In genomic region chr3:54176106-54176505, GRCh38 we compare ENCODE assay signal across 21 cellular contexts. TPM values are rescaled to one million over a fixed set of nuclear protein-coding genes. Genes with fewer than 3 reads are reported as not detected.
DNase-seq lines count a peak whose midpoint lies in the region; ATAC-seq and TF ChIP-seq lines count a peak whose summit lies in the region.
"Had no signal": no experiment of that assay in that cellular context is flagged by ENCODE, and none has a peak within 500 bp of the region (broad histone marks: within the 10 kb centered on the region; RNA-seq: fewer than 3 reads in every experiment).

No MANE protein-coding gene starts in this region.

- no peak overlapping the region for H3K4me3 ChIP-seq in prostate gland
- H3K4me3 ChIP-seq: esophagus squamous epithelium, transverse colon had no signal

- H3K27ac ChIP-seq in angular gyrus (ENCODE audit: low read depth, low read length) (peak overlapping the region; percentile 24), prostate gland (no peak overlapping the region)
- H3K27ac ChIP-seq: esophagus squamous epithelium, transverse colon had no signal

- WGBS in prostate gland: 12% methylated on average over 3 of the region's 3 CpGs

- intact Hi-C loops in prostate gland (cut with DNase I): no loop called here

- no peaks in the 10 kb centered on the region for H3K36me3 ChIP-seq in prostate gland
- H3K36me3 ChIP-seq: esophagus squamous epithelium, transverse colon had no signal

- H3K4me1 ChIP-seq in prostate gland (replicated peaks): peaks cover 5% of the 10 kb centered on the region
- H3K4me1 ChIP-seq: transverse colon had no signal

- no peaks in the 10 kb centered on the region for H3K27me3 ChIP-seq in prostate gland (replicated peaks; ENCODE audit: insufficient read depth)
- H3K27me3 ChIP-seq: esophagus squamous epithelium, transverse colon had no signal

- TF ChIP-seq CTCF in prostate gland (IDR thresholded peaks at IDR 0.05): no peak

- DNase-seq in NCI-H1417 (lab: John Stamatoyannopoulos, UW) (peak in 2 of 3 experiments; percentile 5 to 22), NCI-H1417 treated with DMSO at 0.1 percent for 48 hours (lab: John Stamatoyannopoulos, UW) (no peak), NCI-H146 (lab: John Stamatoyannopoulos, UW) (peak; percentile 67), prostate gland (ENCODE audit: low spot score) (peak; percentile 72), DMS 273 (lab: John Stamatoyannopoulos, UW; ENCODE audit: unreplicated experiment) (no peak)
- DNase-seq: 8988T; activated B cell treated with CpG ODN at 0.5 μM for 24 hours; activated CD4-positive, alpha-beta T cell treated with anti-CD3 and anti-CD28 coated beads, Interleukin-2, amount 50 U/mL, for 4 hours; activated CD8-positive, alpha-beta memory T cell treated with anti-CD3 and anti-CD28 coated beads, Interleukin-2, amount 50 U/mL, for 48 hours; AML-193; esophagus squamous epithelium; Kasumi-1; NCI-H510A; stimulated activated CD4-positive, alpha-beta T cell treated with anti-CD3 and anti-CD28 coated beads, Interleukin-4, amount 100 ng/mL, for 24 hours; stimulated activated naive CD4-positive, alpha-beta T cell treated with Interleukin-2 at 50 U/mL for 16 hours; T-helper 9 cell; transverse colon had no signal

- TF ChIP-seq POLR2A in prostate gland (IDR thresholded peaks at IDR 0.05): no peak

- H3K9me3 ChIP-seq in prostate gland: no peaks in the 10 kb centered on the region
- H3K9me3 ChIP-seq: esophagus squamous epithelium, transverse colon had no signal

- ATAC-seq in HG02642 (IDR thresholded peaks at IDR 0.05; ENCODE audit: poor library complexity, unreplicated experiment) (no peak), HG03280 (IDR thresholded peaks at IDR 0.05; ENCODE audit: unreplicated experiment) (no peak)

RNA-seq across cellular contexts. Expression of gene CACNA2D3, which starts 53.8 kb away (rescaled TPM):
- total RNA-seq in prostate gland: 1 to 10 TPM; 1.1 to 5.9 TPM
- total RNA-seq: activated B cell treated with CpG ODN at 0.5 μM for 24 hours, glomerular endothelial cell had no signal

Comparison
In these comparisons a context has a peak if more than half of its experiments do, and no peak if none do; other contexts are left out.
1. DNase-seq: peak in NCI-H1417 (2 of 3), NCI-H146 (single experiment) and prostate gland (single experiment); none in NCI-H1417 treated with DMSO at 0.1 percent for 48 hours (single experiment) and DMS 273 (single experiment).